ENCODE assay signal across 10 cellular contexts in the genomic region with DNA sequence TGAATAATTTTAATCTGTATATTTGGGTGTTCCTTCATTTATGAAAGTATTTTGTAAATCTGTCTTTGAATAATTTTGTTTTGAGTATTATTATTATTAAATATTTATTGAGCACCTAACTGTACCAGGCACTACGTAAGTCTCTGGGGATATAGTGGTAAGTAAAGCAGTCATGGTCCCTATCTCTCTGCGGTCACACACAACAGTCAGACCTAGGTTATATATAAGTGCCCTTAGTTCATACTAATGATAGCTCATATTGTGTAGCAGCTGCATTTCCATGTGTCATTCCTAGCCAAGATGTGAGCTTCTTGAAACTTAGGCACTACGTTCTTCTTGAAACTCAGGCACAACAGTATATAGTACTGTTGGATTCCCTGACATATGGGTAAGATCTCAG. TPM values are rescaled to one million over a fixed set of nuclear protein-coding genes. Genes with fewer than 3 reads are reported as not detected.
A peak's percentile ranks its signal among the peaks of the same experiment; 100 is the strongest.
DNase-seq lines count a peak whose midpoint lies in the region; ATAC-seq and TF ChIP-seq lines count a peak whose summit lies in the region.
"Had no signal": no experiment of that assay in that cellular context is flagged by ENCODE, and none has a peak within 500 bp of the region (broad histone marks: within the 10 kb centered on the region; RNA-seq: fewer than 3 reads in every experiment).

No MANE protein-coding gene starts in this region.

- H3K4me3 Mint-ChIP-seq in osteocyte (ENCODE audit: unreplicated experiment): no peak overlapping the region
- H3K4me3 Mint-ChIP-seq: neural crest cell had no signal

- no peaks in the 10 kb centered on the region for H3K27me3 Mint-ChIP-seq in osteocyte (ENCODE audit: unreplicated experiment)

- peak; percentile 82 for ATAC-seq in GM21360 (IDR thresholded peaks at IDR 0.05; ENCODE audit: unreplicated experiment)
- peak; percentile 88 for ATAC-seq in HG03378 (IDR thresholded peaks at IDR 0.05; ENCODE audit: unreplicated experiment)

- DNase-seq in GM12865 (ENCODE audit: low read depth) (peak; percentile 37), SIG-M5 treated with dmso at 0.1 percent for 504 hours (lab: John Stamatoyannopoulos, UW; ENCODE audit: unreplicated experiment) (no peak), NCI-H187 (lab: John Stamatoyannopoulos, UW) (no peak), osteocyte (ENCODE audit: extremely low spot score, unreplicated experiment) (no peak), mucosa of gallbladder (ENCODE audit: low spot score) (no peak)
- DNase-seq: NCI-H446 had no signal

- H3K36me3 ChIP-seq in muscle layer of duodenum (ENCODE audit: control insufficient read depth in 1 of 2, insufficient read depth in 2 of 2, low read length in 2 of 2): peaks cover 0 to 4% of the 10 kb centered on the region in 2 donors

- no peak overlapping the region for H3K27ac Mint-ChIP-seq in osteocyte (ENCODE audit: unreplicated experiment)

- H3K27ac ChIP-seq in muscle layer of duodenum (ENCODE audit: low read length): peak overlapping the region; percentile 6

- peaks cover 13% of the 10 kb centered on the region for H3K36me3 Mint-ChIP-seq in osteocyte (ENCODE audit: unreplicated experiment)

- peaks cover 4 to 34% of the 10 kb centered on the region in 2 donors for H3K4me1 ChIP-seq in muscle layer of duodenum (ENCODE audit: control insufficient read depth in 1 of 2, insufficient read depth in 2 of 2, low read length in 2 of 2)

- H3K4me3 ChIP-seq in GM12865 (ENCODE audit: low read depth, low read length) (no peak overlapping the region), muscle layer of duodenum (ENCODE audit: low read depth in 1 of 2, low read length in 2 of 2) (no peak overlapping the region)

- no peak for TF ChIP-seq CTCF in GM12865 (IDR thresholded peaks at IDR 0.05; ENCODE audit: insufficient read depth, low read depth, low read length, missing control alignments)
- TF ChIP-seq CTCF in osteocyte (IDR thresholded peaks at IDR 0.05): no peak

- H3K9me3 ChIP-seq in muscle layer of duodenum (ENCODE audit: control insufficient read depth in 1 of 2, low read length in 2 of 2): no peaks in the 10 kb centered on the region

- peaks cover 32% of the 10 kb centered on the region for H3K4me1 Mint-ChIP-seq in osteocyte (ENCODE audit: unreplicated experiment)

- no peaks in the 10 kb centered on the region for H3K27me3 ChIP-seq in muscle layer of duodenum (ENCODE audit: low read depth, low read length)

- no peaks in the 10 kb centered on the region for H3K9me3 Mint-ChIP-seq in osteocyte (ENCODE audit: unreplicated experiment)
- H3K9me3 Mint-ChIP-seq: neural crest cell had no signal

RNA-seq across cellular contexts. Expression of gene NKTR, which starts 12.4 kb away (rescaled TPM):
- 65.4 and 73.7 TPM in 2 replicates for total RNA-seq in osteocyte
- 55.5 TPM for total RNA-seq in mucosa of gallbladder

RNA-seq across cellular contexts. Expression of gene SS18L2, which starts 22.3 kb away (rescaled TPM):
- total RNA-seq in osteocyte: 16.5 and 17.2 TPM in 2 replicates
- total RNA-seq in mucosa of gallbladder: 20.3 TPM

RNA-seq across cellular contexts. Expression of gene SEC22C, which starts 31.2 kb away (rescaled TPM):
- 56.2 and 58.4 TPM in 2 replicates for total RNA-seq in osteocyte
- total RNA-seq in mucosa of gallbladder: 37.0 TPM

RNA-seq across cellular contexts. Expression of gene ZBTB47, which starts 40.6 kb away (rescaled TPM):
- 26.7 and 29.2 TPM in 2 replicates for total RNA-seq in osteocyte
- 41.2 TPM for total RNA-seq in mucosa of gallbladder
